Comparison of ENCODE assay signal across 1 cellular context in genomic region chr1:169122976-169123375, GRCh38.
TF ChIP-seq lines count a peak whose summit lies in the region.

No MANE protein-coding gene starts in this region.

TF ChIP-seq in GM12878, 131 proteins besides CTCF, POLR2A, EP300 and RAD21 (continued from another document):
- peak; percentile 36 for TF ChIP-seq PKNOX1 (IDR thresholded peaks at IDR 0.05)
- TF ChIP-seq MEF2B (IDR thresholded peaks at IDR 0.05; ENCODE audit: partially characterized antibody, poor library complexity, severe bottlenecking): peak; percentile 86
- TF ChIP-seq HSF1 (IDR thresholded peaks at IDR 0.05; ENCODE audit: low read depth, low read length): no peak
- no peak for TF ChIP-seq KDM1A (IDR thresholded peaks at IDR 0.05; ENCODE audit: borderline replicate concordance)
- TF ChIP-seq STAT3 (IDR thresholded peaks at IDR 0.05; ENCODE audit: low read depth, low read length): no peak
- TF ChIP-seq ATF2 (IDR thresholded peaks at IDR 0.05; ENCODE audit: low read length): no peak
- TF ChIP-seq SPI1 (IDR thresholded peaks at IDR 0.05; ENCODE audit: borderline replicate concordance, insufficient read depth, low read depth, low read length): peak; percentile 77; the same call in 1 of the 2 replicates
- no peak for TF ChIP-seq HDAC2 (IDR thresholded peaks at IDR 0.05)
- peak; percentile 38; the same call in 1 of the 2 replicates for TF ChIP-seq ATF7 (IDR thresholded peaks at IDR 0.05; ENCODE audit: low read depth)
- no peak for TF ChIP-seq EZH2 (IDR thresholded peaks at IDR 0.05; ENCODE audit: borderline replicate concordance, control insufficient read depth, low read depth, low read length)
- peak in 1 of 2 experiments; percentile 17; a peak in 1 of 4 replicates for TF ChIP-seq IKZF2 (IDR thresholded peaks at IDR 0.05)
